Comparison of ENCODE assay signal across 6 cellular contexts in genomic region chr12:130494736-130495135, GRCh38.
"Had no signal": no experiment of that assay in that cellular context is flagged by ENCODE, and none has a peak within 500 bp of the region (broad histone marks: within the 10 kb centered on the region; RNA-seq: fewer than 3 reads in every experiment).

No MANE protein-coding gene starts in this region.

- H3K27ac ChIP-seq: HL-60 had no signal

- DNase-seq: IMR-90, KBM-7, KG1 had no signal

- ATAC-seq: HepG2, K562 had no signal

- H3K4me3 ChIP-seq: K562 had no signal
